ENCODE assay signal across 11 cellular contexts in the genomic region with DNA sequence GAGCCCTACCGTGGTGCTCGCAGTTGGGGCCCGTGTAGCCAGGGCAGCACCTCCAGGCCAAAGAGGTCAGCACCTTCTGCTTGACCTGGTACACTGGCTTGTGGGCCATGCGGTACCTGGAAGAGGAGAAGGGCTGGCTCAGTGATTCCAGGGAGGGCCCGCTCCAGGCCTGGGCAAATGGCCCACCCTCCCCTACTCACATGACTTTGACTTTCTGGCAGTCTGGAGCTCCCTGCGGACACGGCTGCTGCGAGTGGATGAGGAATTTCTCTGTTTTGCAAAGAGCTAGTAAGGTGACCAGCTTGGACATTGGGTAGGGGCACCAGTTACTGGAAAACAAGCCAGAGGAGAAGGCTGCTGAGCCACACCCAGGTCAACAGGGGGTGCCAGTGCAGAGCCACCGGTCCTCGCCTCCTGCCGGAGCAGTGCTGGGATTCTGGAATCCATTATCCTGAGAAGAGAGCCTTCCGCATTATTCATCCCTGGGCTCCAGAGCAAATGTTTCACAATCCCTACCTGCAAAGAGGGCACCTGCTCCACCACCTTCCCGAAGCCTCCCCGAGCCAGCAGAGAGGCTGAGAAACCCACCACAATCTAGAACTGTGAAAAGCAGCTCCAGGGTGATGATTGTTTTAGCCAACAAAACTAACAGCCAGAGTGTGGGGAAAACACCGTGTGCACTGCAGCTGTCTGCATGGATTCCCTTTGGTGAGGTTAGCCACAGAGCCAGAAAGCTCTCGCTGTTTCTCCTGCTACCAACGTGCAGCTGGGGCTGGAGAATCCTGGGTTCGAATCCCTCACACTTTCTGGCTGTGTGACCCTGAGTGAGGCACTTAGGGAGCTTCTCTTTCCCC. TPM values are rescaled to one million over a fixed set of nuclear protein-coding genes. Genes with fewer than 3 reads are reported as not detected.
DNase-seq lines count a peak whose midpoint lies in the region; ATAC-seq and TF ChIP-seq lines count a peak whose summit lies in the region.
"Had no signal": no experiment of that assay in that cellular context is flagged by ENCODE, and none has a peak within 500 bp of the region (broad histone marks: within the 10 kb centered on the region; RNA-seq: fewer than 3 reads in every experiment).

No MANE protein-coding gene starts in this region.

- TF ChIP-seq CTCF in GM06990 (IDR thresholded peaks at IDR 0.05; ENCODE audit: insufficient read depth, low read length, poor library complexity, severe bottlenecking) (peak; percentile 6), retinal pigment epithelial cell (conservative IDR thresholded peaks at IDR 0.05; ENCODE audit: low read depth, low read length) (peak; percentile 62)

- intact Hi-C loops in Right ventricle myocardium inferior (cut with DNase I), result no loop called here

- no peaks in the 10 kb centered on the region for H3K27me3 ChIP-seq in GM06990 (replicated peaks; ENCODE audit: control insufficient read depth, insufficient read depth, low read length)

- ATAC-seq in Right ventricle myocardium inferior (peak; percentile 45), GM18519 (IDR thresholded peaks at IDR 0.05; ENCODE audit: low FRiP score, unreplicated experiment) (no peak)
- no peak for ATAC-seq in stimulated activated naive CD8-positive, alpha-beta T cell treated with anti-CD3 and anti-CD28 coated beads, Interleukin-15, Interleukin-2, amounts not matched to agents 100 U/mL and 50 U/mL, for 24 hours

- H3K4me3 ChIP-seq in GM06990 (replicated peaks; ENCODE audit: low read depth, low read length) (no peak overlapping the region), retinal pigment epithelial cell (ENCODE audit: low read length) (no peak overlapping the region)

- DNase-seq in GM06990 (ENCODE audit: extremely low read depth, insufficient read length), result no peak
- peak; percentile 68 for DNase-seq in SK-N-DZ (ENCODE audit: low spot score)
- DNase-seq in Right ventricle myocardium inferior (ENCODE audit: missing footprints), result peak; percentile 73
- no peak for DNase-seq in retinal pigment epithelial cell (ENCODE audit: low read depth)
- DNase-seq in EL, result no peak
- DNase-seq in stimulated activated naive CD8-positive, alpha-beta T cell treated with anti-CD3 and anti-CD28 coated beads, Interleukin-15, Interleukin-2, amounts not matched to agents 100 U/mL and 50 U/mL, for 24 hours, result no peak
- DNase-seq in HUDEP-2 (lab: John Stamatoyannopoulos, UW; ENCODE audit: unreplicated experiment in 76 of 76), result no peak
- DNase-seq: activated gamma-delta T cell treated with Interleukin-2 at 50 U/mL for 16 hours; OCI-M1; stimulated activated CD4-positive, alpha-beta T cell treated with anti-CD3 and anti-CD28 coated beads, Interleukin-1b, Interleukin-23, amount 100 ng/mL, for 48 hours had no signal

- H3K36me3 ChIP-seq in GM06990 (ENCODE audit: control insufficient read depth, insufficient read depth, low read length), result no peaks in the 10 kb centered on the region

RNA-seq across cellular contexts. Expression of a gene that starts 11.8 kb away (rescaled TPM):
- polyA plus RNA-seq in SK-N-DZ (2014; cell fraction: cytosol; rRNA removed), result 5.3 and 5.5 TPM in 2 replicates
- 9.7 and 14.5 TPM in 2 replicates for polyA plus RNA-seq in SK-N-DZ (2014; cell fraction: nucleus; rRNA removed)
- 35.8 TPM for total RNA-seq in Right ventricle myocardium inferior

RNA-seq across cellular contexts. Expression of a gene that starts 12.8 kb away (rescaled TPM):
- 107 and 138 TPM in 2 replicates for polyA plus RNA-seq in SK-N-DZ (2014; cell fraction: cytosol; rRNA removed)
- 117 and 139 TPM in 2 replicates for polyA plus RNA-seq in SK-N-DZ (2014; cell fraction: nucleus; rRNA removed)
- total RNA-seq in Right ventricle myocardium inferior, result 24.7 TPM

RNA-seq across cellular contexts. Expression of a gene that starts 22.7 kb away (rescaled TPM):
- polyA plus RNA-seq in SK-N-DZ (2014; cell fraction: cytosol; rRNA removed), result not detected in 2 replicates
- polyA plus RNA-seq in SK-N-DZ (2014; cell fraction: nucleus; rRNA removed), result not detected in 2 replicates
- 54.6 TPM for total RNA-seq in Right ventricle myocardium inferior

Comparison
In these comparisons a context has a peak if more than half of its experiments do, and no peak if none do; other contexts are left out.
1. DNase-seq: peak in SK-N-DZ (single experiment) and Right ventricle myocardium inferior (single experiment); none in GM06990 (single experiment), retinal pigment epithelial cell (single experiment), EL (single experiment), stimulated activated naive CD8-positive, alpha-beta T cell treated with anti-CD3 and anti-CD28 coated beads, Interleukin-15, Interleukin-2, amounts not matched to agents 100 U/mL and 50 U/mL, for 24 hours (single experiment) and HUDEP-2 (0 of 76).